In the genomic region with DNA sequence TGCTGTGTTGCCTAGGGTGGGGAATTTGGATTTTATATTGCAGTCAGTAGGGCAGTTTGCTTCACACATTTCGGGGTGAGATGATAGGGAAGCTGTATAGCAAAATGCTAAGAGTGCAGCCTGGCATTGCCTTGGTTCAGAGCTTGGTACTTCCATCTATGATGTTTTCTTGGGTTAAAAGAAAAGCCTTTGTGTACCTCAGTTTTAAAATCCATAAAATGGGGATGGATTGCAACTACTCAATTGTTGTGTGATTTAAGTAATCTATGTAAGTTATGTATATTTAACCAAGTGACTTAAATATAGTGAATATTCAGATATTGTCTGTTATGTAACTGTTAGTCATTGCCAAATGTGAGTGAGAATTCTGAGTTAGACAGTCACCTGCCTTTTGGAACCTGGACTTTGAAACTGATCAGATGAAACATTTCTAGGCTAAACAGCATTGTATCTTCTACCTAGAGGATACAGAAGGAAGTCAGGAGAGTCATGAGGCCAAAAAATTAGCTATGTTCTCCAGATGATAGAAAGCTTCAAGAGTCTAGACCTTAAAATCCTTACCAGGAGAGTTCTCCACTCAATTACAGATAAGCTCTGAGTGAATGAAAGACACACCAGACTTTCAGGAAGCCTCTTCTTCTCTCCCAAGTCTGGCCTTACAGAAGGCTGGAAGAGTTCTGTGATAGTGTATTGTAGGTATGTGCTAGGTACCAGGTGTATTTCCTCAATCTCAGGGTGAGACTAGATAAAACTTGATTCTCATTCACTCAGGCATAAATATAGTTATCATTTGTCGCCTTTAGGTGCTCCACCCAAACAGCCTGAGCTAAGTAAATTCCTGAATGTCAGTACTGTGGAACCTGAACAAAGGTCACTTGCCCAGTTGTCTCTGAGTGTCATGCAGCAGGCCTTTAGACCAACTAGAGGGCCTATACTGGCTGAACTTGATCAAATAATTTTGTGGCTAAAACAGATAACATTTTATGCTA, we compare ENCODE assay signal across 16 cellular contexts. TPM values are rescaled to one million over a fixed set of nuclear protein-coding genes. Genes with fewer than 3 reads are reported as not detected.
DNase-seq lines count a peak whose midpoint lies in the region; ATAC-seq, FAIRE-seq and TF ChIP-seq lines count a peak whose summit lies in the region.
"Had no signal": no experiment of that assay in that cellular context is flagged by ENCODE, and none has a peak within 500 bp of the region (broad histone marks: within the 10 kb centered on the region; RNA-seq: fewer than 3 reads in every experiment).

No MANE protein-coding gene starts in this region.

- TF ChIP-seq POLR2A in GM12878 (IDR thresholded peaks at IDR 0.05; ENCODE audit: low read depth, low read length): no peak
- peak; percentile 26 for TF ChIP-seq POLR2A in transverse colon (IDR thresholded peaks at IDR 0.05)

- no peak for FAIRE-seq in GM12878 (lab: Jason Lieb, UNC)

- H4K20me1 ChIP-seq in GM12878 (ENCODE audit: control insufficient read depth, insufficient read depth): peaks cover 17% of the 10 kb centered on the region

- H3K36me3 ChIP-seq in GM12878 (ENCODE audit: control insufficient read depth in 2 of 2, insufficient read depth in 2 of 2, low read length in 1 of 2): peaks cover 0 to 37% of the 10 kb centered on the region in 2 experiments; a peak in 2 of 4 replicates
- H3K36me3 ChIP-seq in transverse colon: peaks cover 2 to 28% (median 16%) of the 10 kb centered on the region in 4 donors

- no peak for TF ChIP-seq RAD21 in GM12878 (IDR thresholded peaks at IDR 0.05; ENCODE audit: insufficient read depth, low read depth, low read length)

- WGBS in GM12878 (ENCODE audit: insufficient coverage, insufficient replicate concordance, low lambda C conversion rate, missing lambda C conversion rate): 94% methylated on average over 2 of the region's 2 CpGs
- 77 to 86% methylated on average over 1 to 2 of the region's 2 CpGs for WGBS in transverse colon (ENCODE audit: low coverage in 1 of 2), 2 donors

- no peak for TF ChIP-seq EP300 in GM12878 (IDR thresholded peaks at IDR 0.05; ENCODE audit: borderline replicate concordance in 1 of 2, control insufficient read depth in 1 of 2, low read depth in 2 of 2, low read length in 2 of 2)
- TF ChIP-seq EP300 in transverse colon (IDR thresholded peaks at IDR 0.05; ENCODE audit: low read depth): peak; percentile 4

- H3K4me3 ChIP-seq in GM12878 (peak overlapping the region; percentile 16; the same call in 1 of the 2 replicates), transverse colon (no peak overlapping the region)

- RAD21 ChIA-PET in GM12878 (lab: Charles Lee; ENCODE audit: unreplicated experiment): interaction anchor here (1.0 to 1.7 kb wide), 4 partner anchors 23 to 329 kb away, joined by 3 read pairs; a partner anchor contains a TSS

- H3K4me1 ChIP-seq in GM12878 (ENCODE audit: control insufficient read depth, insufficient read depth, low read length): no peaks in the 10 kb centered on the region
- H3K4me1 ChIP-seq in transverse colon: peaks cover 0 to 62% (median 47%) of the 10 kb centered on the region in 4 donors

- H3K36me3 Mint-ChIP-seq in T-cell: peaks cover 27% of the 10 kb centered on the region

- intact Hi-C loops in Right ventricle myocardium superior (cut with DNase I): no loop called here
- intact Hi-C loops in cardiac septum (cut with DNase I): no loop called here
- intact Hi-C loops in GM12878 (cut with micrococcal nuclease; ENCODE audit: unreplicated experiment): no loop called here
- intact Hi-C loops in transverse colon (cut with DNase I; ENCODE audit: low total_unique reads): no loop called here

- H3K4me2 ChIP-seq in GM12878 (ENCODE audit: control insufficient read depth, insufficient read depth): no peak overlapping the region; the same call in 1 of the 2 replicates

- no peaks in the 10 kb centered on the region for H3K27me3 ChIP-seq in GM12878 (replicated peaks in 1 of 2; ENCODE audit: control insufficient read depth in 2 of 2, insufficient read depth in 2 of 2, low read length in 1 of 2)
- no peaks in the 10 kb centered on the region for H3K27me3 ChIP-seq in transverse colon

- H3K27me3 Mint-ChIP-seq in T-cell: no peaks in the 10 kb centered on the region

- no peak overlapping the region for H2AFZ ChIP-seq in GM12878 (ENCODE audit: control insufficient read depth, low read depth, low read length)

- no TSS peak for BruUV-seq in GM12878 (replicated peaks; lab: Mats Ljungman, UMichigan)

- H3K4me1 Mint-ChIP-seq in T-cell: peaks cover 55 to 61% (median 59%) of the 10 kb centered on the region in 3 donors

- no peak for TF ChIP-seq CTCF in GM12878 (IDR thresholded peaks at IDR 0.05 in 2 of 3, conservative IDR thresholded peaks at IDR 0.05 in 1 of 3; ENCODE audit: control insufficient read depth in 2 of 3, extremely low read depth in 1 of 3, insufficient read depth in 1 of 3, low read depth in 3 of 3, low read length in 3 of 3)
- no peak for TF ChIP-seq CTCF in transverse colon (IDR thresholded peaks at IDR 0.05)

- H3K9ac ChIP-seq in GM12878 (ENCODE audit: control insufficient read depth, insufficient read depth, low read length): no peak overlapping the region

- no peak overlapping the region for H3K27ac ChIP-seq in GM12878 (ENCODE audit: control insufficient read depth, insufficient read depth)
- H3K27ac ChIP-seq in transverse colon: peak overlapping the region; percentile 38 to 72 (median 61)

- peaks cover 60% of the 10 kb centered on the region for H3K79me2 ChIP-seq in GM12878 (ENCODE audit: control insufficient read depth, insufficient read depth, low read length)

- H3K9me3 Mint-ChIP-seq in T-cell: no peaks in the 10 kb centered on the region
- H3K9me3 Mint-ChIP-seq: nephron progenitor cell had no signal

- in situ Hi-C loops in GM12878 (cut with MboI) (loop anchor here (25.0 kb wide), 1 partner anchor 1848 kb away; a partner anchor contains a TSS), transverse colon (cut with MboI; ENCODE audit: low pct_ligation_motif_present in 1 of 4, low pct_unique_long_range_greater_than_20kb in 1 of 4, low sequenced_read_pairs in 3 of 4) (no loop called here)

- H3K27ac Mint-ChIP-seq in T-cell: peak overlapping the region in 1 of 2 donors; percentile 40
- H3K27ac Mint-ChIP-seq: nephron progenitor cell had no signal

- peak overlapping the region in 1 of 3 donors; percentile 12 for H3K4me3 Mint-ChIP-seq in T-cell
- H3K4me3 Mint-ChIP-seq: nephron progenitor cell had no signal

- POLR2A ChIA-PET in GM12878 (lab: Charles Lee): interaction anchor here (0.5 to 1.9 kb wide), 4 partner anchors 19 to 326 kb away, joined by 3 to 6 read pairs (median 4); no protein-coding TSS in a partner anchor
- POLR2A ChIA-PET in T-cell (lab: Charles Lee): interaction anchor here in 1 of 2 donors (0.6 kb wide), 1 partner anchor 368 kb away, joined by 5 read pairs; no protein-coding TSS in a partner anchor

- ATAC-seq in Right ventricle myocardium superior (ENCODE audit: poor library complexity) (peak; percentile 49), GM12878 (peak; percentile 7; the same call in 2 of the 3 replicates), left lobe of liver (peak; percentile 83), T-cell (replicated peaks in 1 of 4) (no peak)
- ATAC-seq: HCT116 had no signal

- H3K9me3 ChIP-seq in GM12878 (replicated peaks; ENCODE audit: control insufficient read depth, insufficient read depth, low read length) (no peaks in the 10 kb centered on the region), transverse colon (no peaks in the 10 kb centered on the region)

- SMC1A ChIA-PET in GM12878 (lab: Charles Lee; ENCODE audit: uncharacterized antibody, unreplicated experiment): interaction anchor here (0.5 to 2.9 kb wide), 14 partner anchors 10 to 575 kb away, joined by 3 to 12 read pairs (median 5); no protein-coding TSS in a partner anchor

- CTCF ChIA-PET in GM12878 (lab: Yijun Ruan, JAX): interaction anchor here (0.9 to 2.3 kb wide), 10 partner anchors 14 to 489 kb away, joined by 3 to 9 read pairs (median 4); no protein-coding TSS in a partner anchor
- CTCF ChIA-PET in T-cell (lab: Charles Lee): interaction anchor here (0.6 kb wide), 2 partner anchors 17 to 1823 kb away, joined by 4 to 6 read pairs; no protein-coding TSS in a partner anchor

- DNase-seq in Right ventricle myocardium superior: no peak
- DNase-seq in cardiac septum (ENCODE audit: low spot score): no peak
- no peak for DNase-seq in GM12878 (ENCODE audit: low read depth, low spot score)
- DNase-seq in left lobe of liver (ENCODE audit: low spot score): peak; percentile 60
- peak; percentile 36 for DNase-seq in transverse colon
- no peak for DNase-seq in superior temporal gyrus (ENCODE audit: extremely low spot score)
- DNase-seq in T-cell: no peak
- no peak for DNase-seq in stimulated activated CD4-positive, alpha-beta T cell treated with anti-CD3 and anti-CD28 coated beads, Interleukin-2, amount 100 ng/mL, for 48 hours
- DNase-seq: activated CD4-positive, CD25-positive, alpha-beta regulatory T cell; activated naive CD4-positive, alpha-beta T cell treated with anti-CD3 and anti-CD28 coated beads, Interleukin-2, amount 50 U/mL, for 16 hours; DMS53; NCI-H446; nephron progenitor cell; stimulated activated CD4-positive, alpha-beta T cell treated with anti-CD3 and anti-CD28 coated beads, Interleukin-15, amount 100 ng/mL, for 24 hours; T-helper 2 cell had no signal

RNA-seq across cellular contexts. Expression of a gene that starts 7.5 kb away (rescaled TPM):
- total RNA-seq in Right ventricle myocardium superior: 51.5 TPM
- total RNA-seq in cardiac septum: 68.4 TPM
- 127 and 131 TPM in 2 replicates for total RNA-seq in GM12878 (2013; cell fraction: nucleolus; rRNA removed)
- total RNA-seq in GM12878 (2014; rRNA removed): 48.2 and 49.1 TPM in 2 replicates
- total RNA-seq in GM12878 (2014; rRNA removed; fragmentation: Illumina TruSeq; extraction: Trizol): 68.8 and 72.4 TPM in 2 replicates
- 44.1 and 45.6 TPM in 2 replicates for total RNA-seq in GM12878 (2021)
- polyA plus RNA-seq in GM12878 (2011; ENCODE audit: low read depth): 41.7 TPM
- polyA plus RNA-seq in GM12878 (2011; rRNA removed): 87.5 and 132 TPM in 2 replicates
- 40.0 and 41.4 TPM in 2 replicates for polyA plus RNA-seq in GM12878 (2011; cell fraction: cytosol; rRNA removed)
- polyA plus RNA-seq in GM12878 (2011; cell fraction: nucleus; rRNA removed): 62.5 and 68.4 TPM in 2 replicates
- 65.0 and 74.9 TPM in 2 replicates for polyA plus RNA-seq in GM12878 (2012)
- polyA plus RNA-seq in GM12878 (2014; fragmentation: Illumina TruSeq; extraction: Trizol): 59.5 and 68.1 TPM in 2 replicates
- 10 to 100 TPM; 18.0 to 28.1 TPM for polyA plus RNA-seq in GM12878 (2014; fragmentation: Nextera tagmentation; extraction: Ambion mirVana)
- 36.4 and 41.5 TPM in 2 replicates for polyA plus RNA-seq in GM12878 (2014; rRNA removed)
- 10 to 100 TPM; 68.9 to 70.8 TPM for polyA plus RNA-seq in GM12878 (2016; fragmentation: Nextera tagmentation; extraction: Ambion mirVana)
- 49.6 and 65.0 TPM in 2 replicates for polyA minus RNA-seq in GM12878 (2011; rRNA and poly(A)+ RNA removed)
- polyA minus RNA-seq in GM12878 (2011; cell fraction: cytosol; rRNA and poly(A)+ RNA removed): 39.8 and 43.3 TPM in 2 replicates
- 32.5 and 48.0 TPM in 2 replicates for polyA minus RNA-seq in GM12878 (2011; cell fraction: nucleus; rRNA and poly(A)+ RNA removed)
- total RNA-seq in left lobe of liver: 41.0 TPM
- 100 to 1,000 TPM in 3 of 4 donors, 10 to 100 TPM in 1; 33.0 to 182 (median 152) TPM for total RNA-seq in transverse colon
- total RNA-seq in T-cell: 10 to 100 TPM; 63.1 to 99.2 (median 65.3) TPM

RNA-seq across cellular contexts. Expression of a gene that starts 42.7 kb away (rescaled TPM):
- 13.9 TPM for total RNA-seq in Right ventricle myocardium superior
- 18.1 TPM for total RNA-seq in cardiac septum
- 46.6 and 49.8 TPM in 2 replicates for total RNA-seq in GM12878 (2013; cell fraction: nucleolus; rRNA removed)
- 47.4 and 51.9 TPM in 2 replicates for total RNA-seq in GM12878 (2014; rRNA removed)
- total RNA-seq in GM12878 (2014; rRNA removed; fragmentation: Illumina TruSeq; extraction: Trizol): 38.3 and 40.3 TPM in 2 replicates
- 41.9 TPM in 2 replicates for total RNA-seq in GM12878 (2021)
- 43.3 TPM for polyA plus RNA-seq in GM12878 (2011; ENCODE audit: low read depth)
- polyA plus RNA-seq in GM12878 (2011; rRNA removed): 49.3 and 51.4 TPM in 2 replicates
- polyA plus RNA-seq in GM12878 (2011; cell fraction: cytosol; rRNA removed): 49.1 and 52.7 TPM in 2 replicates
- polyA plus RNA-seq in GM12878 (2011; cell fraction: nucleus; rRNA removed): 104 and 110 TPM in 2 replicates
- polyA plus RNA-seq in GM12878 (2012): 28.9 and 32.2 TPM in 2 replicates
- polyA plus RNA-seq in GM12878 (2014; fragmentation: Illumina TruSeq; extraction: Trizol): 42.2 and 49.6 TPM in 2 replicates
- polyA plus RNA-seq in GM12878 (2014; fragmentation: Nextera tagmentation; extraction: Ambion mirVana): 10 to 100 TPM in 1 of 2 experiments, 1 to 10 TPM in 1; 8.4 to 25.7 TPM
- polyA plus RNA-seq in GM12878 (2014; rRNA removed): 41.9 and 42.9 TPM in 2 replicates
- polyA plus RNA-seq in GM12878 (2016; fragmentation: Nextera tagmentation; extraction: Ambion mirVana): 10 to 100 TPM; 54.2 to 57.6 TPM
- polyA minus RNA-seq in GM12878 (2011; rRNA and poly(A)+ RNA removed): 40.5 and 50.8 TPM in 2 replicates
- polyA minus RNA-seq in GM12878 (2011; cell fraction: cytosol; rRNA and poly(A)+ RNA removed): 13.6 and 17.7 TPM in 2 replicates
- polyA minus RNA-seq in GM12878 (2011; cell fraction: nucleus; rRNA and poly(A)+ RNA removed): 21.9 and 34.4 TPM in 2 replicates
- total RNA-seq in left lobe of liver: 18.0 TPM
- total RNA-seq in transverse colon: 10 to 100 TPM in 3 of 4 donors, 1 to 10 TPM in 1; 4.4 to 34.1 (median 26.6) TPM
- 10 to 100 TPM; 46.9 to 57.4 (median 51.0) TPM for total RNA-seq in T-cell

Comparison
In these comparisons a context has a peak if more than half of its experiments do, and no peak if none do; other contexts are left out.
1. ATAC-seq: peak in Right ventricle myocardium superior (single experiment), GM12878 (single experiment) and left lobe of liver (single experiment); none in T-cell (0 of 4).
2. DNase-seq: peak in left lobe of liver (single experiment) and transverse colon (single experiment); none in Right ventricle myocardium superior (single experiment), cardiac septum (single experiment), GM12878 (single experiment), superior temporal gyrus (single experiment), T-cell (0 of 34) and stimulated activated CD4-positive, alpha-beta T cell treated with anti-CD3 and anti-CD28 coated beads, Interleukin-2, amount 100 ng/mL, for 48 hours (0 of 2).